In genomic region chr10:110680473-110681020, GRCh38 we compare ENCODE assay signal across 1 cellular context.
TF ChIP-seq lines count a peak whose summit lies in the region.

No MANE protein-coding gene starts in this region.

TF ChIP-seq in IMR-90, 13 proteins besides CTCF, POLR2A, EP300 and RAD21:
- TF ChIP-seq MXI1 (IDR thresholded peaks at IDR 0.05; ENCODE audit: borderline replicate concordance, low read depth, low read length) (no peak), CEBPB (IDR thresholded peaks at IDR 0.05; ENCODE audit: low read depth, low read length) (no peak), MAFK (IDR thresholded peaks at IDR 0.05; ENCODE audit: low read depth, low read length) (no peak), RCOR1 (IDR thresholded peaks at IDR 0.05; ENCODE audit: insufficient replicate concordance, low read length) (no peak), CHD1 (IDR thresholded peaks at IDR 0.05; ENCODE audit: low read depth, low read length) (no peak), NFE2L2 (IDR thresholded peaks at IDR 0.05; ENCODE audit: low read depth, low read length) (no peak), MAZ (IDR thresholded peaks at IDR 0.05; ENCODE audit: borderline replicate concordance, low read depth, low read length) (no peak), FOS (IDR thresholded peaks at IDR 0.05; ENCODE audit: low read depth, low read length) (no peak), BHLHE40 (IDR thresholded peaks at IDR 0.05; ENCODE audit: low read depth, low read length) (no peak), USF2 (IDR thresholded peaks at IDR 0.05; ENCODE audit: low read depth, low read length) (no peak), SMC3 (IDR thresholded peaks at IDR 0.05; ENCODE audit: low read depth, low read length) (no peak), RFX5 (IDR thresholded peaks at IDR 0.05; ENCODE audit: low read depth, low read length) (no peak), ELK1 (IDR thresholded peaks at IDR 0.05; ENCODE audit: borderline replicate concordance, low read depth, low read length) (no peak)
